ENCODE assay signal across 40 cellular contexts in genomic region chr6:111612379-111612778, GRCh38.
"Had no signal": no experiment of that assay in that cellular context is flagged by ENCODE, and none has a peak within 500 bp of the region (broad histone marks: within the 10 kb centered on the region; RNA-seq: fewer than 3 reads in every experiment).

No MANE protein-coding gene starts in this region.

- H3K9me3 ChIP-seq: adrenal gland, ascending aorta, body of pancreas, breast epithelium had no signal

- H3K4me1 ChIP-seq: adrenal gland, ascending aorta, body of pancreas, breast epithelium had no signal

- H3K27me3 Mint-ChIP-seq: activated naive CD4-positive, alpha-beta T cell treated with anti-CD3 and anti-CD28 coated beads, Interleukin-2, amount 50 U/mL, for 24 hours; activated naive CD8-positive, alpha-beta T cell; activated naive CD8-positive, alpha-beta T cell treated with anti-CD3 and anti-CD28 coated beads for 36 hours had no signal

- H3K9me3 Mint-ChIP-seq: activated naive CD4-positive, alpha-beta T cell treated with anti-CD3 and anti-CD28 coated beads for 36 hours; activated naive CD4-positive, alpha-beta T cell treated with anti-CD3 and anti-CD28 coated beads, Interleukin-2, amount 50 U/mL, for 24 hours; activated naive CD8-positive, alpha-beta T cell treated with anti-CD3 and anti-CD28 coated beads for 36 hours; activated T-helper 1 cell treated with anti-CD3 and anti-CD28 coated beads, Interleukin-12 subunit alpha, Interleukin-12 subunit beta, Interleukin-2, Interleukin-4 antibody, amounts not matched to agents 30 ng/mL and 10 ng/mL and 1 ng/mL, durations not matched to agents 14 hours and 24 hours and 36 hours had no signal

- H3K36me3 ChIP-seq: adrenal gland, ascending aorta, brain microvascular endothelial cell, breast epithelium, cardiac muscle cell had no signal

- ATAC-seq: activated naive CD4-positive, alpha-beta T cell treated with anti-CD3 and anti-CD28 coated beads, Interleukin-2, amount 50 U/mL, for 72 hours; activated naive CD8-positive, alpha-beta T cell treated with anti-CD3 and anti-CD28 coated beads, Interleukin-2, amount 50 U/mL, for 24 hours; activated T-cell treated with anti-CD3 and anti-CD28 coated beads, Interleukin-2, amount 50 U/mL, for 4 hours; activated T-cell treated with anti-CD3 and anti-CD28 coated beads, Interleukin-2, amount 50 U/mL, for 72 hours; activated T-helper 17 cell treated with anti-CD3 and anti-CD28 coated beads, Interleukin-2, amount 50 U/mL, for 72 hours; body of pancreas had no signal

- H3K4me3 Mint-ChIP-seq: activated naive CD4-positive, alpha-beta T cell treated with anti-CD3 and anti-CD28 coated beads for 36 hours; activated naive CD4-positive, alpha-beta T cell treated with anti-CD3 and anti-CD28 coated beads, Interleukin-2, amount 10 ng/mL, durations not matched to agents 7 days and 5 days; activated naive CD4-positive, alpha-beta T cell treated with anti-CD3 and anti-CD28 coated beads, Interleukin-2, amount 50 U/mL, for 24 hours; activated naive CD8-positive, alpha-beta T cell; activated naive CD8-positive, alpha-beta T cell treated with anti-CD3 and anti-CD28 coated beads for 36 hours; activated naive CD8-positive, alpha-beta T cell treated with anti-CD3 and anti-CD28 coated beads, Interleukin-2, amount 10 ng/mL, durations not matched to agents 7 days and 5 days; activated naive CD8-positive, alpha-beta T cell treated with anti-CD3 and anti-CD28 coated beads, Interleukin-2, amount 50 U/mL, for 24 hours; activated T-cell treated with anti-CD3 and anti-CD28 coated beads, Interleukin-2, amount 50 U/mL, for 24 hours; activated T-cell treated with anti-CD3 and anti-CD28 coated beads, Interleukin-2, amount 50 U/mL, for 4 hours; activated T-cell treated with anti-CD3 and anti-CD28 coated beads, Interleukin-2, amount 50 U/mL, for 72 hours; activated T-helper 1 cell treated with anti-CD3 and anti-CD28 coated beads, Interleukin-12 subunit alpha, Interleukin-12 subunit beta, Interleukin-2, Interleukin-4 antibody, amounts not matched to agents 30 ng/mL and 10 ng/mL and 1 ng/mL, durations not matched to agents 14 hours and 24 hours and 36 hours; activated T-helper 17 cell treated with anti-CD3 and anti-CD28 coated beads, Interleukin-2, amount 50 U/mL, for 72 hours; brain; central memory CD8-positive, alpha-beta T cell had no signal

- H3K4me1 Mint-ChIP-seq: activated naive CD4-positive, alpha-beta T cell treated with anti-CD3 and anti-CD28 coated beads, Interleukin-2, amount 10 ng/mL, durations not matched to agents 7 days and 5 days; activated naive CD4-positive, alpha-beta T cell treated with anti-CD3 and anti-CD28 coated beads, Interleukin-2, amount 50 U/mL, for 24 hours; activated naive CD8-positive, alpha-beta T cell treated with anti-CD3 and anti-CD28 coated beads for 36 hours; activated naive CD8-positive, alpha-beta T cell treated with anti-CD3 and anti-CD28 coated beads, Interleukin-2, amount 10 ng/mL, durations not matched to agents 7 days and 5 days; activated naive CD8-positive, alpha-beta T cell treated with anti-CD3 and anti-CD28 coated beads, Interleukin-2, amount 50 U/mL, for 24 hours; activated T-helper 17 cell treated with anti-CD3 and anti-CD28 coated beads, Interleukin-2, amount 50 U/mL, for 72 hours; central memory CD8-positive, alpha-beta T cell had no signal

- H3K27ac Mint-ChIP-seq: activated naive CD4-positive, alpha-beta T cell treated with anti-CD3 and anti-CD28 coated beads for 36 hours; activated naive CD4-positive, alpha-beta T cell treated with anti-CD3 and anti-CD28 coated beads, Interleukin-2, amount 10 ng/mL, durations not matched to agents 7 days and 5 days; activated naive CD4-positive, alpha-beta T cell treated with anti-CD3 and anti-CD28 coated beads, Interleukin-2, amount 50 U/mL, for 24 hours; activated naive CD4-positive, alpha-beta T cell treated with anti-CD3 and anti-CD28 coated beads, Interleukin-2, amount 50 U/mL, for 72 hours; activated naive CD8-positive, alpha-beta T cell; activated naive CD8-positive, alpha-beta T cell treated with anti-CD3 and anti-CD28 coated beads for 36 hours; activated naive CD8-positive, alpha-beta T cell treated with anti-CD3 and anti-CD28 coated beads, Interleukin-2, amount 10 ng/mL, durations not matched to agents 7 days and 5 days; activated naive CD8-positive, alpha-beta T cell treated with anti-CD3 and anti-CD28 coated beads, Interleukin-2, amount 50 U/mL, for 24 hours; activated T-cell treated with anti-CD3 and anti-CD28 coated beads, Interleukin-2, amount 50 U/mL, for 24 hours; activated T-cell treated with anti-CD3 and anti-CD28 coated beads, Interleukin-2, amount 50 U/mL, for 72 hours; activated T-helper 1 cell treated with anti-CD3 and anti-CD28 coated beads, Interleukin-12 subunit alpha, Interleukin-12 subunit beta, Interleukin-2, Interleukin-4 antibody, amounts not matched to agents 30 ng/mL and 10 ng/mL and 1 ng/mL, durations not matched to agents 14 hours and 24 hours and 36 hours; activated T-helper 17 cell treated with anti-CD3 and anti-CD28 coated beads, Interleukin-2, amount 50 U/mL, for 72 hours; activated T-helper 2 cell treated with anti-CD3 and anti-CD28 coated beads, Interferon-gamma antibody, Interleukin-2, Interleukin-4, amounts not matched to agents 10 μg/mL and 5 μg/mL and 100 μg/mL, durations not matched to agents 14 hours and 24 hours and 36 hours; brain had no signal

- DNase-seq: activated effector memory CD4-positive, alpha-beta T cell treated with anti-CD3 and anti-CD28 coated beads, Interleukin-2, amount 50 U/mL, for 16 hours; activated effector memory CD4-positive, alpha-beta T cell treated with Interleukin-2 at 50 U/mL for 16 hours; activated gamma-delta T cell; activated gamma-delta T cell treated with Interleukin-2 at 50 U/mL for 16 hours; activated naive CD4-positive, alpha-beta T cell; activated naive CD4-positive, alpha-beta T cell treated with anti-CD3 and anti-CD28 coated beads for 36 hours; activated naive CD4-positive, alpha-beta T cell treated with anti-CD3 and anti-CD28 coated beads, Interleukin-2, amount 10 ng/mL, durations not matched to agents 7 days and 5 days; activated naive CD4-positive, alpha-beta T cell treated with anti-CD3 and anti-CD28 coated beads, Interleukin-2, amount 50 U/mL, for 16 hours; activated naive CD4-positive, alpha-beta T cell treated with Interleukin-2 at 50 U/mL for 16 hours; activated naive CD8-positive, alpha-beta T cell treated with anti-CD3 and anti-CD28 coated beads for 36 hours; activated naive CD8-positive, alpha-beta T cell treated with anti-CD3 and anti-CD28 coated beads, Interleukin-2, amount 10 ng/mL, durations not matched to agents 7 days and 5 days; activated naive CD8-positive, alpha-beta T cell treated with anti-CD3 and anti-CD28 coated beads, Interleukin-2, amount 50 U/mL, for 24 hours; activated T-cell treated with anti-CD3 and anti-CD28 coated beads, Interleukin-2, amount 50 U/mL, for 1 hour; activated T-cell treated with anti-CD3 and anti-CD28 coated beads, Interleukin-2, amount 50 U/mL, for 24 hours; activated T-cell treated with anti-CD3 and anti-CD28 coated beads, Interleukin-2, amount 50 U/mL, for 4 hours; activated T-cell treated with anti-CD3 and anti-CD28 coated beads, Interleukin-2, amount 50 U/mL, for 48 hours; activated T-cell treated with anti-CD3 and anti-CD28 coated beads, Interleukin-2, amount 50 U/mL, for 72 hours; adrenal gland; amniotic stem cell; amygdala; anterior cingulate cortex; aorta; body of pancreas; brain microvascular endothelial cell; caudate nucleus; central memory CD4-positive, alpha-beta T cell; cerebellar nuclear complex had no signal

- H3K4me3 ChIP-seq: adrenal gland, ascending aorta, body of pancreas, breast epithelium, cardiac muscle cell had no signal

- H3K27ac ChIP-seq: adrenal gland, ascending aorta, body of pancreas, brain microvascular endothelial cell, breast epithelium, cardiac muscle cell had no signal

- H3K27me3 ChIP-seq: adrenal gland, ascending aorta, body of pancreas, brain microvascular endothelial cell, breast epithelium, cardiac muscle cell had no signal

- FAIRE-seq: astrocyte, bronchial epithelial cell had no signal

- H3K36me3 Mint-ChIP-seq: activated naive CD4-positive, alpha-beta T cell treated with anti-CD3 and anti-CD28 coated beads, Interleukin-2, amount 10 ng/mL, durations not matched to agents 7 days and 5 days; activated naive CD8-positive, alpha-beta T cell treated with anti-CD3 and anti-CD28 coated beads for 36 hours had no signal
